In the genomic region with DNA sequence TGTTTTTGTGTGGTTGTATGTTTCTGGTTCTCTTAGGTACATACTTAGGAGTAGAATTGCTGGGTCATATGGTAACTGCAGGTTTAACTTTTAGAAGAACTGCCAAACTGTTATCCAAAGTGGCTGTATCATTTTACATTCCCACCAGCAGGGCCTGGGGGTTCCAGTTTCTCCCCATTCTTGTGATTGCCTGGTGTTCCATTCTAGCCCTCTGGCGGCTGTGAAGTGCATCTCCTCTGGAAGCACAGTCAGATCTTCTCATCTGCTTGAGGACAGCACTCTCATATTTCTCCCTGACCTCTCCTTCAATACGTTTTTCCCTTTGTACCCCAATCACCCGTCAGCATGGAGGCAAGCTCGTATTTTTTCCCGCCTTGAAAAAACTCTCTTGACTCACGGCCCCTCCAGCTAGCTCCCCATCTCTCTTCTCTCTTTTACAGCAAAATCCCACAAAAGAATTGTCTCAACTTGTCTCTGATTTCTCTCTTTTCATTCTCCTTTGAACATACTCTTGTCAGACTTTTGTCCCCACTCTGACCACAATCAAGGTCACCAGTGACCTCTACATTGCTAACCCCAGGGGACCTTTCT, we compare ENCODE assay signal across 10 cellular contexts. TPM values are rescaled to one million over a fixed set of nuclear protein-coding genes. Genes with fewer than 3 reads are reported as not detected.
DNase-seq lines count a peak whose midpoint lies in the region; ATAC-seq and TF ChIP-seq lines count a peak whose summit lies in the region.
"Had no signal": no experiment of that assay in that cellular context is flagged by ENCODE, and none has a peak within 500 bp of the region (broad histone marks: within the 10 kb centered on the region; RNA-seq: fewer than 3 reads in every experiment).

No MANE protein-coding gene starts in this region.

- H3K27ac Mint-ChIP-seq in mesothelial cell of epicardium: no peak overlapping the region
- H3K27ac Mint-ChIP-seq: activated T-helper 17 cell treated with anti-CD3 and anti-CD28 coated beads, Interleukin-2, amount 50 U/mL, for 72 hours had no signal

- TF ChIP-seq CTCF in astrocyte of the spinal cord (IDR thresholded peaks at IDR 0.05; ENCODE audit: low read depth, low read length): peak; percentile 70
- TF ChIP-seq CTCF in mesothelial cell of epicardium (IDR thresholded peaks at IDR 0.05; ENCODE audit: unreplicated experiment): peak; percentile 57

- no peak overlapping the region for H3K4me3 ChIP-seq in astrocyte of the spinal cord (ENCODE audit: low read depth, low read length)

- H3K36me3 Mint-ChIP-seq in mesothelial cell of epicardium: no peaks in the 10 kb centered on the region

- no peak for ATAC-seq in HG02588 (IDR thresholded peaks at IDR 0.05; ENCODE audit: unreplicated experiment)
- no peak for ATAC-seq in HG03354 (IDR thresholded peaks at IDR 0.05; ENCODE audit: poor library complexity, severe bottlenecking, unreplicated experiment)
- ATAC-seq in HG03439 (IDR thresholded peaks at IDR 0.05; ENCODE audit: unreplicated experiment): no peak
- ATAC-seq: activated T-helper 17 cell treated with anti-CD3 and anti-CD28 coated beads, Interleukin-2, amount 50 U/mL, for 72 hours; left ventricle myocardium superior had no signal

- in situ Hi-C loops in astrocyte of the spinal cord (cut with HindIII; ENCODE audit: low sequenced_read_pairs): no loop called here

- H3K4me3 Mint-ChIP-seq in mesothelial cell of epicardium: no peak overlapping the region
- H3K4me3 Mint-ChIP-seq: activated T-helper 17 cell treated with anti-CD3 and anti-CD28 coated beads, Interleukin-2, amount 50 U/mL, for 72 hours had no signal

- peaks cover 2% of the 10 kb centered on the region for H3K4me1 Mint-ChIP-seq in mesothelial cell of epicardium

- DNase-seq in ELF-1 (ENCODE audit: low read depth, low spot score): peak; percentile 47
- peak; percentile 15 for DNase-seq in LoVo (ENCODE audit: low spot score)
- DNase-seq in astrocyte of the spinal cord (ENCODE audit: low read depth, low spot score): peak; percentile 26
- peak in 1 of 2 experiments; percentile 39 for DNase-seq in mesothelial cell of epicardium (ENCODE audit: low spot score in 2 of 2, unreplicated experiment in 2 of 2)
- no peak for DNase-seq in DMS153 (lab: John Stamatoyannopoulos, UW)
- DNase-seq: left ventricle myocardium superior had no signal

- no peaks in the 10 kb centered on the region for H3K9me3 Mint-ChIP-seq in mesothelial cell of epicardium
- H3K9me3 Mint-ChIP-seq: activated T-helper 17 cell treated with anti-CD3 and anti-CD28 coated beads, Interleukin-2, amount 50 U/mL, for 72 hours had no signal

- peaks cover 24% of the 10 kb centered on the region for H3K27me3 Mint-ChIP-seq in mesothelial cell of epicardium (ENCODE audit: low read depth)

RNA-seq across cellular contexts. Expression of a gene that starts 56.8 kb away (rescaled TPM):
- total RNA-seq in mesothelial cell of epicardium: 121 to 127 TPM (median 121 TPM) in 3 replicates
